ENCODE assay signal across 10 cellular contexts in genomic region chr6:158912591-158912990, GRCh38.
A peak's percentile ranks its signal among the peaks of the same experiment; 100 is the strongest.
DNase-seq lines count a peak whose midpoint lies in the region; ATAC-seq and TF ChIP-seq lines count a peak whose summit lies in the region.
"Had no signal": no experiment of that assay in that cellular context is flagged by ENCODE, and none has a peak within 500 bp of the region (broad histone marks: within the 10 kb centered on the region; RNA-seq: fewer than 3 reads in every experiment).

No MANE protein-coding gene starts in this region.

- H3K36me3 Mint-ChIP-seq in activated CD8-positive, alpha-beta memory T cell treated with anti-CD3 and anti-CD28 coated beads, Interleukin-2, amount 10 ng/mL, durations not matched to agents 7 days and 5 days, result no peaks in the 10 kb centered on the region
- no peaks in the 10 kb centered on the region for H3K36me3 Mint-ChIP-seq in memory B cell

- peaks cover 30% of the 10 kb centered on the region for H3K4me1 Mint-ChIP-seq in activated CD8-positive, alpha-beta memory T cell treated with anti-CD3 and anti-CD28 coated beads, Interleukin-2, amount 10 ng/mL, durations not matched to agents 7 days and 5 days
- peaks cover 35% of the 10 kb centered on the region for H3K4me1 Mint-ChIP-seq in memory B cell

- H3K9me3 Mint-ChIP-seq in activated CD8-positive, alpha-beta memory T cell treated with anti-CD3 and anti-CD28 coated beads, Interleukin-2, amount 10 ng/mL, durations not matched to agents 7 days and 5 days (ENCODE audit: low read depth), result no peaks in the 10 kb centered on the region
- no peaks in the 10 kb centered on the region for H3K9me3 Mint-ChIP-seq in memory B cell

- no peaks in the 10 kb centered on the region for H3K27me3 Mint-ChIP-seq in activated CD8-positive, alpha-beta memory T cell treated with anti-CD3 and anti-CD28 coated beads, Interleukin-2, amount 10 ng/mL, durations not matched to agents 7 days and 5 days
- H3K27me3 Mint-ChIP-seq in memory B cell, result no peaks in the 10 kb centered on the region

- no peak for ATAC-seq in activated CD8-positive, alpha-beta memory T cell treated with anti-CD3 and anti-CD28 coated beads, Interleukin-2, amount 10 ng/mL, durations not matched to agents 7 days and 5 days
- no peak for ATAC-seq in memory B cell (ENCODE audit: low read depth)
- peak; percentile 79 for ATAC-seq in stimulated activated naive CD8-positive, alpha-beta T cell treated with anti-CD3 and anti-CD28 coated beads, Interleukin-15, Interleukin-2, amounts not matched to agents 100 U/mL and 50 U/mL, for 24 hours
- ATAC-seq in GM18498 (IDR thresholded peaks at IDR 0.05; ENCODE audit: unreplicated experiment), result no peak
- ATAC-seq: SK-N-SH treated with all-trans-retinoic acid at 6 μM for 48 hours had no signal

- TF ChIP-seq CTCF in VCaP (conservative IDR thresholded peaks at IDR 0.05), result no peak

- H3K4me3 Mint-ChIP-seq in activated CD8-positive, alpha-beta memory T cell treated with anti-CD3 and anti-CD28 coated beads, Interleukin-2, amount 10 ng/mL, durations not matched to agents 7 days and 5 days, result no peak overlapping the region
- peak overlapping the region; percentile 14 for H3K4me3 Mint-ChIP-seq in memory B cell

- H3K27ac Mint-ChIP-seq in activated CD8-positive, alpha-beta memory T cell treated with anti-CD3 and anti-CD28 coated beads, Interleukin-2, amount 10 ng/mL, durations not matched to agents 7 days and 5 days, result peak overlapping the region; percentile 12
- H3K27ac Mint-ChIP-seq in memory B cell, result peak overlapping the region; percentile 99

- CTCF ChIA-PET in activated CD8-positive, alpha-beta memory T cell treated with anti-CD3 and anti-CD28 coated beads, Interleukin-2, amount 10 ng/mL, durations not matched to agents 7 days and 5 days (lab: Charles Lee), result interaction anchor here (1.0 to 1.4 kb wide), 2 partner anchors 59 to 75 kb away, joined by 3 read pairs; no protein-coding TSS in a partner anchor

- DNase-seq in activated CD8-positive, alpha-beta memory T cell treated with anti-CD3 and anti-CD28 coated beads, Interleukin-2, amount 10 ng/mL, durations not matched to agents 7 days and 5 days, result no peak
- no peak for DNase-seq in activated CD8-positive, alpha-beta memory T cell treated with anti-CD3 and anti-CD28 coated beads, Interleukin-2, amount 50 U/mL, for 48 hours
- no peak for DNase-seq in memory B cell (ENCODE audit: low spot score in 2 of 2)
- DNase-seq in stimulated activated naive CD8-positive, alpha-beta T cell treated with anti-CD3 and anti-CD28 coated beads, Interleukin-15, Interleukin-2, amounts not matched to agents 100 U/mL and 50 U/mL, for 24 hours, result no peak
- DNase-seq in NCI-H2029 treated with DMSO at 0.1 percent for 48 hours (lab: John Stamatoyannopoulos, UW), result no peak
- no peak for DNase-seq in kidney glomerular epithelial cell (lab: John Stamatoyannopoulos, UW)
- DNase-seq: mesendoderm had no signal

- H3K27ac ChIP-seq in VCaP, result peak overlapping the region; percentile 88
